Comparison of ENCODE assay signal across 1 cellular context in genomic region chr1:244802041-244802440, GRCh38.
TF ChIP-seq lines count a peak whose summit lies in the region.

No MANE protein-coding gene starts in this region.

TF ChIP-seq in GM23338, 12 proteins besides CTCF, POLR2A, EP300 and RAD21 (continued from another document):
- TF ChIP-seq ZNF462 (CRISPR knock-in tag; IDR thresholded peaks at IDR 0.05) (no peak), CREB1 (CRISPR knock-in tag; IDR thresholded peaks at IDR 0.05; ENCODE audit: low read depth) (no peak), ZNF331 (CRISPR knock-in tag; IDR thresholded peaks at IDR 0.05; ENCODE audit: low read depth) (no peak), EZH2 (IDR thresholded peaks at IDR 0.05; ENCODE audit: low read depth, unreplicated experiment) (no peak), JUNB (IDR thresholded peaks at IDR 0.05; ENCODE audit: unreplicated experiment) (no peak), POLR2AphosphoS5 (IDR thresholded peaks at IDR 0.05; ENCODE audit: low read depth) (no peak)
